ENCODE assay signal across 19 cellular contexts in the genomic region with DNA sequence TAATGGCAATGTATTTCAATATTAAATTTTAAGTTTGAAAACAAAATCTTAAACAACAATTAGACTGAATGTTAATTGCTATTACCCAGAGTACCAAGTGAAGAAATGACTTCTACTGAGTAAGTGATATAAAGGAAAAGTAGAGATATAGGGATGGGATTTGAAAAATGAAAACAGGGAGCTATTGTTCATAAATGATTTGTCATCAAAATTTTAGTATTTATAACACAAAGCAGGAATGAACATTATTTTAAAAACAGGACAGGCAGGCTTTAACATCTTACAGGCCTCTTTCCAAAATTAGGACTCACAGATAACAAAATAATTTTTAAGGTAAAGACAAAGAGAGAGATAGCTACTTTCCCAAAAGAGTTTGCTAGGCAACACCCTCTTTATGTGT. TPM values are rescaled to one million over a fixed set of nuclear protein-coding genes. Genes with fewer than 3 reads are reported as not detected.
DNase-seq lines count a peak whose midpoint lies in the region; ATAC-seq and TF ChIP-seq lines count a peak whose summit lies in the region.
"Had no signal": no experiment of that assay in that cellular context is flagged by ENCODE, and none has a peak within 500 bp of the region (broad histone marks: within the 10 kb centered on the region; RNA-seq: fewer than 3 reads in every experiment).

No MANE protein-coding gene starts in this region.

- H3K27ac ChIP-seq in right atrium auricular region, result peak overlapping the region; percentile 26 to 84
- peak overlapping the region; percentile 72 for H3K27ac ChIP-seq in RWPE2 (ENCODE audit: poor library complexity, severe bottlenecking)
- peak overlapping the region; percentile 58 for H3K27ac ChIP-seq in foreskin keratinocyte
- H3K27ac ChIP-seq in suprapubic skin, result peak overlapping the region; percentile 57
- H3K27ac ChIP-seq: Peyer's patch had no signal

- no peak for TF ChIP-seq EP300 in suprapubic skin (IDR thresholded peaks at IDR 0.05)

- TF ChIP-seq CTCF in right atrium auricular region (IDR thresholded peaks at IDR 0.05) (no peak), RWPE2 (IDR thresholded peaks at IDR 0.05; ENCODE audit: poor library complexity, severe bottlenecking) (no peak), foreskin keratinocyte (conservative IDR thresholded peaks at IDR 0.05) (no peak), suprapubic skin (IDR thresholded peaks at IDR 0.05) (no peak)

- H3K27me3 ChIP-seq in right atrium auricular region (no peaks in the 10 kb centered on the region), RWPE2 (ENCODE audit: insufficient read depth, poor library complexity, severe bottlenecking) (no peaks in the 10 kb centered on the region), foreskin keratinocyte (no peaks in the 10 kb centered on the region), suprapubic skin (no peaks in the 10 kb centered on the region)
- H3K27me3 ChIP-seq: BE2C, Peyer's patch had no signal

- DNase-seq in right atrium auricular region (ENCODE audit: low spot score) (no peak), cardiac septum (ENCODE audit: low spot score) (no peak), RWPE2 (ENCODE audit: low spot score) (no peak), foreskin keratinocyte (no peak), suprapubic skin (ENCODE audit: low spot score in 2 of 2) (no peak), HPDE6-E6E7 (ENCODE audit: extremely low spot score) (no peak)
- no peak for DNase-seq in activated T-cell treated with anti-CD3 and anti-CD28 coated beads, Interleukin-2, amount 50 U/mL, for 48 hours
- DNase-seq: BE2C, DMS53, GDM1, KG1, NCI-H1105, NCI-H146, NCI-H2029, NCI-H226, NCI-H524, NCI-H774, Peyer's patch had no signal

- intact Hi-C loops in cardiac septum (cut with DNase I), result loop anchor here (10.0 kb wide), 1 partner anchor 47 kb away; no protein-coding TSS in a partner anchor

- ATAC-seq in RWPE2 (ENCODE audit: low read depth) (no peak), foreskin keratinocyte (no peak), GM21515 (IDR thresholded peaks at IDR 0.05; ENCODE audit: unreplicated experiment) (no peak)

- H3K4me3 ChIP-seq in right atrium auricular region (no peak overlapping the region), RWPE2 (ENCODE audit: severe bottlenecking) (no peak overlapping the region), suprapubic skin (no peak overlapping the region)
- H3K4me3 ChIP-seq: Peyer's patch had no signal

- no peak for TF ChIP-seq POLR2A in suprapubic skin (IDR thresholded peaks at IDR 0.05)

- H3K36me3 ChIP-seq in right atrium auricular region, result no peaks in the 10 kb centered on the region
- peaks cover 13% of the 10 kb centered on the region; the same call in 1 of the 2 replicates for H3K36me3 ChIP-seq in RWPE2 (ENCODE audit: low read depth)
- no peaks in the 10 kb centered on the region for H3K36me3 ChIP-seq in suprapubic skin
- H3K36me3 ChIP-seq: BE2C, Peyer's patch had no signal

- peaks cover 0 to 31% of the 10 kb centered on the region in 2 donors for H3K4me1 ChIP-seq in right atrium auricular region
- H3K4me1 ChIP-seq in RWPE2 (ENCODE audit: insufficient read depth, poor library complexity, severe bottlenecking), result peaks cover 29% of the 10 kb centered on the region
- peaks cover 39% of the 10 kb centered on the region for H3K4me1 ChIP-seq in foreskin keratinocyte
- peaks cover 44% of the 10 kb centered on the region for H3K4me1 ChIP-seq in suprapubic skin
- H3K4me1 ChIP-seq: BE2C had no signal

- H3K9me3 ChIP-seq in right atrium auricular region, result no peaks in the 10 kb centered on the region
- H3K9me3 ChIP-seq in RWPE2 (ENCODE audit: severe bottlenecking), result no peaks in the 10 kb centered on the region
- H3K9me3 ChIP-seq in suprapubic skin, result no peaks in the 10 kb centered on the region
- H3K9me3 ChIP-seq: BE2C, Peyer's patch had no signal

RNA-seq across cellular contexts. Expression of a gene that starts 3.9 kb away (rescaled TPM):
- total RNA-seq in right atrium auricular region (100 to 1,000 TPM in 1 of 2 donors, 10 to 100 TPM in 1; 80.5 to 111 TPM), cardiac septum (173 TPM), foreskin keratinocyte (35.8 and 42.7 TPM in 2 replicates), suprapubic skin (100 to 1,000 TPM in 1 of 4 donors, 10 to 100 TPM in 3; 54.0 to 121 (median 78.7) TPM)
- polyA plus RNA-seq in foreskin keratinocyte, result 9.0 and 9.2 TPM in 2 replicates
